In the genomic region with DNA sequence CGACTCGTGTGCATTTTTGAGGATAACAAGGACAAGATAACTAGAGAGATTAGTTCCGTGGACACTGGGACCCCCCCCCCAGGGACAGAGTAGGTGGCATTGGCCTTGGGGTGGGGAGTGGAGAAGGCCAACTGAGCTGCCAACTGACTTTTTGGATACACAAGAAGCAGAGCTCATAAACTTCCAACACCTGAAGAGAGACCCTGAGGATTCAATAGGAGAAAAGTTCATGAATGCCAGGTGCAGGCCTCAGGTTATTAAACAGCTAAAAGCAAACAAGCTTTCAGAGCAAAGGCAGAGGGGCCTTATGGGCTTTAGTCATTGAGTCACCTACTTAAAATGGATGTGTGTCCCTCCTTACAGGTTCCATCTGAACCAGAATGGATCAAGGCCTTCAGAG, we compare ENCODE assay signal across 22 cellular contexts.
"Had no signal": no experiment of that assay in that cellular context is flagged by ENCODE, and none has a peak within 500 bp of the region (broad histone marks: within the 10 kb centered on the region; RNA-seq: fewer than 3 reads in every experiment).

No MANE protein-coding gene starts in this region.

- H3K9me3 ChIP-seq: gastroesophageal sphincter, sigmoid colon, transverse colon had no signal

- H3K36me3 Mint-ChIP-seq: activated CD8-positive, alpha-beta memory T cell treated with anti-CD3 and anti-CD28 coated beads, Interleukin-2, amount 10 ng/mL, durations not matched to agents 7 days and 5 days; activated naive CD4-positive, alpha-beta T cell treated with anti-CD3 and anti-CD28 coated beads, Interleukin-2, amount 10 ng/mL, durations not matched to agents 7 days and 5 days; memory B cell; naive B cell; stimulated activated memory B cell treated with anti-CD40 and anti-IgM and Interleukin-4, amounts not matched to agents 10 μg/mL and 1 μg/mL and 100 μg/mL, for 72 hours had no signal

- H3K4me3 ChIP-seq: gastroesophageal sphincter, sigmoid colon, smooth muscle cell, transverse colon had no signal

- H3K27ac ChIP-seq: gastroesophageal sphincter, transverse colon, WERI-Rb-1 had no signal

- H3K9me3 Mint-ChIP-seq: activated CD4-positive, alpha-beta T cell treated with anti-CD3 and anti-CD28 coated beads, Interleukin-2, amount 10 ng/mL, durations not matched to agents 7 days and 5 days; activated CD8-positive, alpha-beta T cell treated with anti-CD3 and anti-CD28 coated beads for 36 hours; activated naive CD4-positive, alpha-beta T cell treated with anti-CD3 and anti-CD28 coated beads, Interleukin-2, amount 10 ng/mL, durations not matched to agents 7 days and 5 days; activated naive CD8-positive, alpha-beta T cell treated with anti-CD3 and anti-CD28 coated beads, Interleukin-2, amount 50 U/mL, for 24 hours; endodermal cell; memory B cell; naive B cell; neural crest cell; stimulated activated memory B cell treated with anti-CD40 and anti-IgM and Interleukin-4, amounts not matched to agents 10 μg/mL and 1 μg/mL and 100 μg/mL, for 72 hours had no signal

- H3K36me3 ChIP-seq: gastroesophageal sphincter, sigmoid colon, transverse colon, WERI-Rb-1 had no signal

- H3K27ac Mint-ChIP-seq: activated CD4-positive, alpha-beta T cell treated with anti-CD3 and anti-CD28 coated beads, Interleukin-2, amount 10 ng/mL, durations not matched to agents 7 days and 5 days; activated CD8-positive, alpha-beta memory T cell treated with anti-CD3 and anti-CD28 coated beads, Interleukin-2, amount 10 ng/mL, durations not matched to agents 7 days and 5 days; activated CD8-positive, alpha-beta T cell treated with anti-CD3 and anti-CD28 coated beads for 36 hours; activated naive CD4-positive, alpha-beta T cell treated with anti-CD3 and anti-CD28 coated beads, Interleukin-2, amount 10 ng/mL, durations not matched to agents 7 days and 5 days; activated naive CD8-positive, alpha-beta T cell treated with anti-CD3 and anti-CD28 coated beads, Interleukin-2, amount 50 U/mL, for 24 hours; endodermal cell; memory B cell; stimulated activated memory B cell treated with anti-CD40 and anti-IgM and Interleukin-4, amounts not matched to agents 10 μg/mL and 1 μg/mL and 100 μg/mL, for 72 hours had no signal

- H3K4me1 Mint-ChIP-seq: activated CD4-positive, alpha-beta T cell treated with anti-CD3 and anti-CD28 coated beads, Interleukin-2, amount 10 ng/mL, durations not matched to agents 7 days and 5 days; activated CD8-positive, alpha-beta memory T cell treated with anti-CD3 and anti-CD28 coated beads, Interleukin-2, amount 10 ng/mL, durations not matched to agents 7 days and 5 days; activated naive CD4-positive, alpha-beta T cell treated with anti-CD3 and anti-CD28 coated beads, Interleukin-2, amount 10 ng/mL, durations not matched to agents 7 days and 5 days; activated naive CD8-positive, alpha-beta T cell treated with anti-CD3 and anti-CD28 coated beads, Interleukin-2, amount 50 U/mL, for 24 hours; memory B cell; naive B cell; neural crest cell; stimulated activated memory B cell treated with anti-CD40 and anti-IgM and Interleukin-4, amounts not matched to agents 10 μg/mL and 1 μg/mL and 100 μg/mL, for 72 hours had no signal

- H3K4me2 ChIP-seq: smooth muscle cell had no signal

- H3K4me1 ChIP-seq: gastroesophageal sphincter had no signal

- ATAC-seq: activated CD8-positive, alpha-beta memory T cell treated with anti-CD3 and anti-CD28 coated beads, Interleukin-2, amount 10 ng/mL, durations not matched to agents 7 days and 5 days; activated CD8-positive, alpha-beta T cell treated with anti-CD3 and anti-CD28 coated beads for 36 hours; activated naive CD8-positive, alpha-beta T cell treated with anti-CD3 and anti-CD28 coated beads, Interleukin-2, amount 50 U/mL, for 24 hours; gastroesophageal sphincter; stimulated activated memory B cell treated with anti-CD40 and anti-IgM and Interleukin-4, amounts not matched to agents 10 μg/mL and 1 μg/mL and 100 μg/mL, for 72 hours had no signal

- H3K27me3 ChIP-seq: gastroesophageal sphincter, sigmoid colon, transverse colon had no signal

- DNase-seq: activated CD4-positive, alpha-beta T cell treated with anti-CD3 and anti-CD28 coated beads, Interleukin-2, amount 10 ng/mL, durations not matched to agents 7 days and 5 days; activated CD4-positive, CD25-positive, alpha-beta regulatory T cell treated with anti-CD3 and anti-CD28 coated beads, Interleukin-2, amount 50 U/mL, for 72 hours; activated CD8-positive, alpha-beta memory T cell treated with anti-CD3 and anti-CD28 coated beads, Interleukin-2, amount 10 ng/mL, durations not matched to agents 7 days and 5 days; activated CD8-positive, alpha-beta T cell treated with anti-CD3 and anti-CD28 coated beads for 36 hours; activated effector memory CD4-positive, alpha-beta T cell treated with anti-CD3 and anti-CD28 coated beads, Interleukin-2, amount 50 U/mL, for 16 hours; activated naive CD4-positive, alpha-beta T cell treated with anti-CD3 and anti-CD28 coated beads, Interleukin-2, amount 10 ng/mL, durations not matched to agents 7 days and 5 days; activated naive CD8-positive, alpha-beta T cell treated with anti-CD3 and anti-CD28 coated beads, Interleukin-2, amount 50 U/mL, for 24 hours; activated T-cell treated with anti-CD3 and anti-CD28 coated beads for 4 hours; cerebellar nuclear complex; cortex of kidney; endodermal cell; head of caudate nucleus; naive B cell; sigmoid colon; stimulated activated CD4-positive, alpha-beta T cell treated with anti-CD3 and anti-CD28 coated beads, Interleukin-15, amount 100 ng/mL, for 24 hours; transverse colon; WERI-Rb-1 had no signal

- H3K4me3 Mint-ChIP-seq: activated CD4-positive, alpha-beta T cell treated with anti-CD3 and anti-CD28 coated beads, Interleukin-2, amount 10 ng/mL, durations not matched to agents 7 days and 5 days; activated CD8-positive, alpha-beta memory T cell treated with anti-CD3 and anti-CD28 coated beads, Interleukin-2, amount 10 ng/mL, durations not matched to agents 7 days and 5 days; activated CD8-positive, alpha-beta T cell treated with anti-CD3 and anti-CD28 coated beads for 36 hours; activated naive CD4-positive, alpha-beta T cell treated with anti-CD3 and anti-CD28 coated beads, Interleukin-2, amount 10 ng/mL, durations not matched to agents 7 days and 5 days; activated naive CD8-positive, alpha-beta T cell treated with anti-CD3 and anti-CD28 coated beads, Interleukin-2, amount 50 U/mL, for 24 hours; endodermal cell; memory B cell; naive B cell; neural crest cell; stimulated activated memory B cell treated with anti-CD40 and anti-IgM and Interleukin-4, amounts not matched to agents 10 μg/mL and 1 μg/mL and 100 μg/mL, for 72 hours had no signal
